ENCODE assay signal across 27 cellular contexts in the genomic region with DNA sequence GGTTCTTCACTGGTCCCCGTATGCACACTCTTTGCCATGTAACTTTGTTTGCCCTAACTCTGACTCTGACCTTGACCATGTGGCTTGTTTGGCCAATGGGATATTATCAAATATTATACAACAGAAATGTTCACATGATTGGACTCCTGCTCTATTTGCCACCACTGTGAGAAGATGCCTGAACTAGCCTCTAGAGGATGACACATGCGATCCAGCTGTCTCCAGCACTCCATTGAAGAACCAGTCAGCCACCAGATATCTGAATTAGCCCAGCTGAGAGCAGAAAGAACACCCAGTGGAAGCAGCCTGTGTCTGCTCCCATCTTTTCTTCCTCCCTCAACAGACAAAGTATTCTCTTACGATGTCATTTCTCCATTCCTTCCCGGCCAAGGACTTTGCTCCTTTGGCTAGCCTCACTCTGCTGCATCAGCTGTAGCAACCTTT.
"Had no signal": no experiment of that assay in that cellular context is flagged by ENCODE, and none has a peak within 500 bp of the region (broad histone marks: within the 10 kb centered on the region; RNA-seq: fewer than 3 reads in every experiment).

No MANE protein-coding gene starts in this region.

- DNase-seq: activated CD4-positive, alpha-beta T cell treated with anti-CD3 and anti-CD28 coated beads for 48 hours; activated CD4-positive, alpha-beta T cell treated with anti-CD3 and anti-CD28 coated beads, Interleukin-2, amount 50 U/mL, for 48 hours; activated CD8-positive, alpha-beta memory T cell treated with anti-CD3 and anti-CD28 coated beads for 24 hours; activated effector memory CD4-positive, alpha-beta T cell treated with Interleukin-2 at 50 U/mL for 16 hours; activated naive CD4-positive, alpha-beta T cell treated with anti-CD3 and anti-CD28 coated beads for 36 hours; activated naive CD8-positive, alpha-beta T cell treated with anti-CD3 and anti-CD28 coated beads, Interleukin-2, amount 10 ng/mL, durations not matched to agents 7 days and 5 days; dorsolateral prefrontal cortex; effector memory CD4-positive, alpha-beta T cell; erythroblast; left ventricle myocardium inferior; mucosa of descending colon; naive B cell; nephron progenitor cell; ovary; retina; sigmoid colon; stimulated activated CD4-positive, alpha-beta T cell treated with anti-CD3 and anti-CD28 coated beads, Interleukin-15, amount 100 ng/mL, for 24 hours; stimulated activated CD4-positive, alpha-beta T cell treated with anti-CD3 and anti-CD28 coated beads, Interleukin-2, amount 100 ng/mL, for 24 hours; stimulated activated naive CD4-positive, alpha-beta T cell; T1000; WERI-Rb-1 had no signal

- H3K9me3 ChIP-seq: mucosa of descending colon, ovary, prostate gland, sigmoid colon had no signal

- H3K4me1 ChIP-seq: ascending aorta, left ventricle myocardium inferior, prostate gland, sigmoid colon, tibial nerve had no signal

- ATAC-seq: activated CD4-positive, CD25-positive, alpha-beta regulatory T cell treated with anti-CD3 and anti-CD28 coated beads, Interleukin-2, amount 50 U/mL, for 24 hours; mucosa of descending colon had no signal

- H3K27me3 ChIP-seq: ascending aorta, ovary, sigmoid colon, tibial nerve had no signal

- H3K36me3 ChIP-seq: ascending aorta, left ventricle myocardium inferior, ovary, prostate gland, sigmoid colon, tibial nerve, WERI-Rb-1 had no signal

- FAIRE-seq: islet of Langerhans had no signal

- H3K4me3 ChIP-seq: ascending aorta, coronary artery, dorsolateral prefrontal cortex, left ventricle myocardium inferior, mucosa of descending colon, ovary, prostate gland, sigmoid colon, tibial nerve had no signal

- H3K27ac ChIP-seq: ascending aorta, coronary artery, dorsolateral prefrontal cortex, left ventricle myocardium inferior, ovary, prostate gland, sigmoid colon, tibial nerve, WERI-Rb-1 had no signal
